Comparison of ENCODE assay signal across 8 cellular contexts in the genomic region with DNA sequence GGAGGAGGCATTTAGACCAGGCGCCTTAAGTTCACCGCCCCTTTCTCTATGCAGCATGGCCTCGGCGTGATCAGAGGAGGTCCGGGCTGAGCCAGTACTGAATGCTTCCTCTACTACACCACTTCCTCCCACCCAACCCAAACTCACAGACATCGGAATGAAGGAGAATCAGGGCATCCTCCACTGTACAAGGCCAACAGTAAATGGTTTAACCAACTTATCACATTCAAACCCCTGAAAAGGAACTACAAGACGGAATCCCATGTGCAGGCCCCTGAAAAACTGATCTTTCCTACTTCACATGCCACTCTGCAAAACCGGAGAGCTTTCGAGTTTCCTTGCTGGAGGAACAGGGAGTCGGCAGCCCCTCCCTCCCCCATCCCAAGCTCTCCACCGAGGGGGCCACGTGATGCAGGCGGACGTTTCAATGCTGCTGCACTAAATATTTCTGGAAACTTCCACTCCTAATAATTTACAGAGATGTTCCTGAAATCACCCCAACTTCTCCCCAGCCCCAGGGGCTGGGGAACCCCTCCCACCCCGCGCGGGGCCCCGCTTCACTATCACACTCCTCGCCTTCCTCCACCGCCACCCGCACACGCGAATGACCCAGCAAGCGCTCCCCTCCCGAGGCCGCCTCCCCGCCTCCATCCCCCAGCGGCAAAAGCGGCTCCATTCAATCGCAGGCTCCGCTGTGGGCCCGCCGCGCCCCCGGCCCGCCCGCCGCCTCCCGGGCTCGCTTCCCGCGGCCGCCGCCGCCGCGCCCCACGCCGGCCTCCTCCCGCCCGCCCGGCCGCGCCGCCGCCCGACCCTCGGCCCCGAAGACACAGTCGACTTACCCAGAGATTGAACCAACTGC. TPM values are rescaled to one million over a fixed set of nuclear protein-coding genes. Genes with fewer than 3 reads are reported as not detected.
DNase-seq lines count a peak whose midpoint lies in the region; ATAC-seq and TF ChIP-seq lines count a peak whose summit lies in the region.

No MANE protein-coding gene starts in this region.

- no peaks in the 10 kb centered on the region for H3K36me3 ChIP-seq in CD8-positive, alpha-beta T cell (ENCODE audit: insufficient read depth, low read length)

- peak; percentile 71 to 92 (median 81) for DNase-seq in CD8-positive, alpha-beta T cell
- DNase-seq in NOMO-1 treated with DMSO at 0.1 percent for 48 hours (lab: John Stamatoyannopoulos, UW; ENCODE audit: unreplicated experiment) (peak; percentile 97), endothelial cell (ENCODE audit: low spot score) (peak; percentile 78), mesothelial cell of epicardium (ENCODE audit: low spot score in 2 of 2, unreplicated experiment in 2 of 2) (peak; percentile 34 to 68)
- peak; percentile 79 for DNase-seq in activated CD8-positive, alpha-beta memory T cell treated with anti-CD3 and anti-CD28 coated beads, Interleukin-2, amount 50 U/mL, for 4 hours
- DNase-seq in stimulated activated CD8-positive, alpha-beta memory T cell treated with anti-CD3 and anti-CD28 coated beads, Interleukin-15, amount 100 ng/mL, for 4 hours (ENCODE audit: low read depth in 2 of 2), result peak; percentile 67 to 80

- peak overlapping the region; percentile 100 for H3K27ac ChIP-seq in CD8-positive, alpha-beta T cell (ENCODE audit: low read depth, low read length)

- no peaks in the 10 kb centered on the region for H3K9me3 Mint-ChIP-seq in CD8-positive, alpha-beta T cell
- H3K9me3 Mint-ChIP-seq in endothelial cell (ENCODE audit: unreplicated experiment) (no peaks in the 10 kb centered on the region), mesothelial cell of epicardium (no peaks in the 10 kb centered on the region)

- no peaks in the 10 kb centered on the region for H3K27me3 Mint-ChIP-seq in CD8-positive, alpha-beta T cell (ENCODE audit: low read depth)
- H3K27me3 Mint-ChIP-seq in endothelial cell (ENCODE audit: unreplicated experiment) (peaks cover 24% of the 10 kb centered on the region), mesothelial cell of epicardium (ENCODE audit: low read depth) (no peaks in the 10 kb centered on the region)

- H3K27me3 ChIP-seq in CD8-positive, alpha-beta T cell (ENCODE audit: insufficient read depth, low read length), result no peaks in the 10 kb centered on the region

- H3K9me3 ChIP-seq in CD8-positive, alpha-beta T cell (ENCODE audit: low read length), result no peaks in the 10 kb centered on the region

- ATAC-seq in CD8-positive, alpha-beta T cell, result peak; percentile 60
- ATAC-seq in GM19452 (IDR thresholded peaks at IDR 0.05; ENCODE audit: unreplicated experiment) (peak; percentile 60), HG03575 (IDR thresholded peaks at IDR 0.05; ENCODE audit: extremely low read depth, insufficient number of reproducible peaks, low FRiP score, unreplicated experiment) (peak; percentile 38)

- peak overlapping the region; percentile 92 for H3K4me3 ChIP-seq in CD8-positive, alpha-beta T cell (ENCODE audit: low read depth, low read length)

- peak overlapping the region; percentile 99 for H3K27ac Mint-ChIP-seq in CD8-positive, alpha-beta T cell
- peak overlapping the region; percentile 96 for H3K27ac Mint-ChIP-seq in endothelial cell (ENCODE audit: unreplicated experiment)
- H3K27ac Mint-ChIP-seq in mesothelial cell of epicardium, result peak overlapping the region; percentile 100

- H3K4me1 Mint-ChIP-seq in CD8-positive, alpha-beta T cell (ENCODE audit: low read depth), result peaks cover 45% of the 10 kb centered on the region
- H3K4me1 Mint-ChIP-seq in endothelial cell (ENCODE audit: unreplicated experiment) (peaks cover 24% of the 10 kb centered on the region), mesothelial cell of epicardium (peaks cover 31% of the 10 kb centered on the region)

- peaks cover 23% of the 10 kb centered on the region for H3K36me3 Mint-ChIP-seq in CD8-positive, alpha-beta T cell
- H3K36me3 Mint-ChIP-seq in endothelial cell (ENCODE audit: low read depth, unreplicated experiment) (peaks cover 9% of the 10 kb centered on the region), mesothelial cell of epicardium (peaks cover 2% of the 10 kb centered on the region)

- H3K4me1 ChIP-seq in CD8-positive, alpha-beta T cell (ENCODE audit: insufficient read depth, low read length), result peaks cover 23% of the 10 kb centered on the region

- H3K4me3 Mint-ChIP-seq in CD8-positive, alpha-beta T cell, result peak overlapping the region; percentile 92
- H3K4me3 Mint-ChIP-seq in endothelial cell (ENCODE audit: unreplicated experiment) (peak overlapping the region; percentile 98), mesothelial cell of epicardium (peak overlapping the region; percentile 90)

- POLR2A ChIA-PET in CD8-positive, alpha-beta T cell (lab: Charles Lee), result interaction anchor here (0.6 to 2.8 kb wide), 8 partner anchors 10 to 650 kb away, joined by 3 to 17 read pairs (median 4); no protein-coding TSS in a partner anchor

- CTCF ChIA-PET in CD8-positive, alpha-beta T cell (lab: Charles Lee), result interaction anchor here (2.6 kb wide), 1 partner anchor 111 kb away, joined by 9 read pairs; no protein-coding TSS in a partner anchor

- intact Hi-C loops in CD8-positive, alpha-beta T cell (cut with DNase I, micrococcal nuclease), result loop anchor here (1.0 to 10.0 kb wide), 10 partner anchors 16 to 712 kb away; a partner anchor contains a TSS

- TF ChIP-seq CTCF in CD8-positive, alpha-beta T cell (IDR thresholded peaks at IDR 0.05), result no peak
- TF ChIP-seq CTCF in endothelial cell (IDR thresholded peaks at IDR 0.05; ENCODE audit: unreplicated experiment) (no peak), mesothelial cell of epicardium (IDR thresholded peaks at IDR 0.05; ENCODE audit: unreplicated experiment) (no peak)

RNA-seq across cellular contexts. Expression of a gene that starts 1.2 kb away (rescaled TPM):
- 10 to 100 TPM; 96.6 TPM for total RNA-seq in CD8-positive, alpha-beta T cell
- 138 TPM for total RNA-seq in endothelial cell (ENCODE audit: unreplicated experiment)
- 197 to 219 TPM (median 214 TPM) in 3 replicates for total RNA-seq in mesothelial cell of epicardium

Comparison
In these comparisons a context has a peak if more than half of its experiments do, and no peak if none do; other contexts are left out.
1. Peak in every context shown above with its lines: DNase-seq, ATAC-seq, H3K4me3 ChIP-seq and H3K27ac ChIP-seq.